Comparison of ENCODE assay signal across 23 cellular contexts in the genomic region with DNA sequence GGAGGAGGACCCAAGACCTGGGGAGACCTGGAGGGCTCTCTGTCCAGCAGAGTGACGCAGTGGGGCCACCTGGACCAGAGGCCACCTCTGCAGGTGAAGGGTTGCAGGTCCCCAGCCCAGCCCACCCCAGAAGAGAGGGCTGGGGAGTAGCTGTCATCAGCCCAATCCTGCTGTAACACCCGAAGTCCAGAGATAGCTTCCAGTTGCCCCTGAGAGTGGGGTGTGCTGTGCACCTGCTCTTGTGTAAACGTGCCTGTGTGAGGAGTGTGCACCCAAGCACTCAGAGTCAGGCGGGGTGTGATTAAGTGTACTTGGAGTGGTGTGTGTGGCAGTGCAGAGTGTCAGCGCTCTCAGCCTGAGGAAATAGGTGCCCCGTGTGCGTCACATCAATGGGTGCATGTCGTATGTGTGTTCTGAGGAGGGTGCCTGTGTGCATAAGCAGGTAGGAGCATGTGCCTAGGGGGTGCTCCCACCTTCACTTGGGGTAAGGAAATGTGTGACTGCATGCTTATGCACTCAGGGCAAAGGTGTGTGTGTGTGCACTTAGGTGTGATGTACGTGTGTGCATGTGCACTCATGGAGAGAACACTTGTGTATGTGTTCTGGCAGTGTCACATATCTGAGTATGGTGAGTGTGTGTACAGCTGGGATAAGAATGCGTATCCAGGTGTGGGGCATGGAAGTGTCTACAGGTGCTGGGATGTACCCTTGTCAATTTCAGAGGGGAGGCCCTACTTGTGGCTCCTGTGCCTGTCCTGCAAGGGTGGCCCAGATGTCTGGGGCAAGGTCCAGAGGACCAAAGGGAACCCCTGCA. TPM values are rescaled to one million over a fixed set of nuclear protein-coding genes. Genes with fewer than 3 reads are reported as not detected.
DNase-seq lines count a peak whose midpoint lies in the region; ATAC-seq and TF ChIP-seq lines count a peak whose summit lies in the region.
"Had no signal": no experiment of that assay in that cellular context is flagged by ENCODE, and none has a peak within 500 bp of the region (broad histone marks: within the 10 kb centered on the region; RNA-seq: fewer than 3 reads in every experiment).

No MANE protein-coding gene starts in this region.

- intact Hi-C loops in right lobe of liver (cut with DNase I) (no loop called here), vagina (cut with DNase I) (no loop called here)

- TF ChIP-seq CTCF in right lobe of liver (IDR thresholded peaks at IDR 0.05) (no peak), vagina (IDR thresholded peaks at IDR 0.05) (no peak)

- no peaks in the 10 kb centered on the region for H3K27me3 ChIP-seq in right lobe of liver
- no peaks in the 10 kb centered on the region for H3K27me3 ChIP-seq in vagina

- WGBS in right lobe of liver (ENCODE audit: insufficient coverage, low coverage, low lambda C conversion rate, missing lambda C conversion rate), result 64% methylated on average over 10 of the region's 10 CpGs

- H3K36me3 ChIP-seq in right lobe of liver (no peaks in the 10 kb centered on the region), vagina (no peaks in the 10 kb centered on the region)

- peak; percentile 48 for DNase-seq in activated effector memory CD4-positive, alpha-beta T cell treated with anti-CD3 and anti-CD28 coated beads, Interleukin-2, amount 50 U/mL, for 16 hours
- DNase-seq in activated effector memory CD4-positive, alpha-beta T cell treated with Interleukin-2 at 50 U/mL for 16 hours, result no peak
- DNase-seq in NCI-H774 (lab: John Stamatoyannopoulos, UW) (peak; percentile 61), right lobe of liver (peak in 2 of 3 donors; percentile 11 to 20), vagina (ENCODE audit: extremely low spot score in 2 of 2) (peak; percentile 56 to 77), NCI-H128 (lab: John Stamatoyannopoulos, UW; ENCODE audit: unreplicated experiment) (no peak)
- no peak for DNase-seq in activated CD4-positive, alpha-beta T cell treated with anti-CD3 and anti-CD28 coated beads, Interleukin-2, amount 50 U/mL, for 1 hour
- DNase-seq: activated CD4-positive, alpha-beta T cell treated with anti-CD3 and anti-CD28 coated beads, Interleukin-2, amount 50 U/mL, for 4 hours; central memory CD4-positive, alpha-beta T cell; effector memory CD8-positive, alpha-beta T cell; Karpas-422; kidney glomerular epithelial cell; NCI-H1105 treated with DMSO at 0.1 percent for 48 hours; NCI-H526 treated with DMSO at 0.1 percent for 48 hours; occipital lobe had no signal

- H3K4me3 ChIP-seq in right lobe of liver (no peak overlapping the region), vagina (no peak overlapping the region)
- H3K4me3 ChIP-seq: GM12878, hepatocyte had no signal

- no peaks in the 10 kb centered on the region for H3K9me3 ChIP-seq in right lobe of liver
- H3K9me3 ChIP-seq in vagina, result no peaks in the 10 kb centered on the region

- no peak for TF ChIP-seq POLR2A in right lobe of liver (IDR thresholded peaks at IDR 0.05)
- TF ChIP-seq POLR2A in vagina (IDR thresholded peaks at IDR 0.05), result no peak

- H3K4me1 ChIP-seq in right lobe of liver (no peaks in the 10 kb centered on the region), vagina (no peaks in the 10 kb centered on the region)

- no peak for ATAC-seq in right lobe of liver
- no peak for ATAC-seq in GM18519 (IDR thresholded peaks at IDR 0.05; ENCODE audit: low FRiP score, unreplicated experiment)
- ATAC-seq: activated T-helper 17 cell treated with anti-CD3 and anti-CD28 coated beads, Interleukin-2, amount 50 U/mL, for 72 hours; CD8-positive, alpha-beta T cell; effector memory CD8-positive, alpha-beta T cell; GM12878 had no signal

- H3K27ac ChIP-seq in right lobe of liver (no peak overlapping the region), vagina (no peak overlapping the region)
- H3K27ac ChIP-seq: hepatocyte had no signal

RNA-seq across cellular contexts. Expression of a gene that starts 0.7 kb away (rescaled TPM):
- total RNA-seq in right lobe of liver (under 1 TPM in 1 of 6 experiments, not detected in 5; 0.44 TPM), vagina (not detected)
- total RNA-seq: activated T-helper 17 cell treated with anti-CD3 and anti-CD28 coated beads, Interleukin-2, amount 50 U/mL, for 72 hours; CD8-positive, alpha-beta T cell; GM12878; occipital lobe had no signal

RNA-seq across cellular contexts. Expression of a gene that starts 36.0 kb away (rescaled TPM):
- not detected for total RNA-seq in right lobe of liver
- total RNA-seq in vagina, result not detected
- total RNA-seq: activated T-helper 17 cell treated with anti-CD3 and anti-CD28 coated beads, Interleukin-2, amount 50 U/mL, for 72 hours; CD8-positive, alpha-beta T cell; GM12878; urinary bladder had no signal

RNA-seq across cellular contexts. Expression of a gene that starts 42.1 kb away (rescaled TPM):
- total RNA-seq in right lobe of liver (under 1 TPM in 5 of 6 experiments, not detected in 1; 0.25 to 0.93 (median 0.50) TPM), vagina (4.9 TPM)
- total RNA-seq: GM12878, H4, RPMI7951 had no signal

RNA-seq across cellular contexts. Expression of a gene that starts 58.3 kb away (rescaled TPM):
- 10 to 100 TPM; 26.5 to 33.2 (median 27.1) TPM for total RNA-seq in right lobe of liver
- total RNA-seq in vagina, result 29.0 TPM

Comparison
In these comparisons a context has a peak if more than half of its experiments do, and no peak if none do; other contexts are left out.
1. DNase-seq: peak in activated effector memory CD4-positive, alpha-beta T cell treated with anti-CD3 and anti-CD28 coated beads, Interleukin-2, amount 50 U/mL, for 16 hours (single experiment), NCI-H774 (single experiment), right lobe of liver (2 of 3) and vagina (2 of 2); none in activated effector memory CD4-positive, alpha-beta T cell treated with Interleukin-2 at 50 U/mL for 16 hours (single experiment), activated CD4-positive, alpha-beta T cell treated with anti-CD3 and anti-CD28 coated beads, Interleukin-2, amount 50 U/mL, for 1 hour (single experiment) and NCI-H128 (single experiment).